In genomic region chr3:139939681-139940190, GRCh38 we compare ENCODE assay signal across 36 cellular contexts. TPM values are rescaled to one million over a fixed set of nuclear protein-coding genes. Genes with fewer than 3 reads are reported as not detected.
"Had no signal": no experiment of that assay in that cellular context is flagged by ENCODE, and none has a peak within 500 bp of the region (broad histone marks: within the 10 kb centered on the region; RNA-seq: fewer than 3 reads in every experiment).

No MANE protein-coding gene starts in this region.

- H3K27ac Mint-ChIP-seq: activated CD4-positive, alpha-beta memory T cell treated with anti-CD3 and anti-CD28 coated beads, Interleukin-2, amount 10 ng/mL, durations not matched to agents 7 days and 5 days; activated CD4-positive, alpha-beta T cell treated with anti-CD3 and anti-CD28 coated beads for 36 hours; activated CD4-positive, alpha-beta T cell treated with anti-CD3 and anti-CD28 coated beads, Interleukin-2, amount 10 ng/mL, durations not matched to agents 7 days and 5 days; activated CD8-positive, alpha-beta memory T cell treated with anti-CD3 and anti-CD28 coated beads, Interleukin-2, amount 10 ng/mL, durations not matched to agents 7 days and 5 days; activated CD8-positive, alpha-beta T cell treated with anti-CD3 and anti-CD28 coated beads, Interleukin-2, amount 10 ng/mL, durations not matched to agents 7 days and 5 days; activated naive CD4-positive, alpha-beta T cell treated with anti-CD3 and anti-CD28 coated beads, Interleukin-2, amount 10 ng/mL, durations not matched to agents 7 days and 5 days; activated naive CD4-positive, alpha-beta T cell treated with anti-CD3 and anti-CD28 coated beads, Interleukin-2, amount 50 U/mL, for 24 hours; activated naive CD8-positive, alpha-beta T cell; activated naive CD8-positive, alpha-beta T cell treated with anti-CD3 and anti-CD28 coated beads, Interleukin-2, amount 10 ng/mL, durations not matched to agents 7 days and 5 days; activated naive CD8-positive, alpha-beta T cell treated with anti-CD3 and anti-CD28 coated beads, Interleukin-2, amount 50 U/mL, for 24 hours; activated T-cell treated with anti-CD3 and anti-CD28 coated beads, Interleukin-2, amount 50 U/mL, for 24 hours; activated T-helper 2 cell treated with anti-CD3 and anti-CD28 coated beads, Interferon-gamma antibody, Interleukin-2, Interleukin-4, amounts not matched to agents 10 μg/mL and 5 μg/mL and 100 μg/mL, durations not matched to agents 14 hours and 24 hours and 36 hours; T-helper 1 cell treated with Interleukin-12 subunit alpha and Interleukin-12 subunit beta and Interleukin-4 antibody, amounts not matched to agents 30 μg/mL and 1 μg/mL, for 36 hours; T-helper 2 cell treated with Interferon-gamma antibody and Interleukin-4, amounts not matched to agents 5 μg/mL and 100 μg/mL, for 36 hours; WTC11 had no signal

- DNase-seq: activated CD4-positive, alpha-beta memory T cell treated with anti-CD3 and anti-CD28 coated beads, Interleukin-2, amount 10 ng/mL, durations not matched to agents 7 days and 5 days; activated CD4-positive, alpha-beta T cell treated with anti-CD3 and anti-CD28 coated beads for 1 hour; activated CD4-positive, alpha-beta T cell treated with anti-CD3 and anti-CD28 coated beads for 36 hours; activated CD4-positive, alpha-beta T cell treated with anti-CD3 and anti-CD28 coated beads for 48 hours; activated CD4-positive, alpha-beta T cell treated with anti-CD3 and anti-CD28 coated beads, Interleukin-2, amount 10 ng/mL, durations not matched to agents 7 days and 5 days; activated CD4-positive, alpha-beta T cell treated with anti-CD3 and anti-CD28 coated beads, Interleukin-2, amount 50 U/mL, for 48 hours; activated CD4-positive, CD25-positive, alpha-beta regulatory T cell; activated CD8-positive, alpha-beta memory T cell treated with anti-CD3 and anti-CD28 coated beads for 24 hours; activated CD8-positive, alpha-beta memory T cell treated with anti-CD3 and anti-CD28 coated beads, Interleukin-2, amount 10 ng/mL, durations not matched to agents 7 days and 5 days; activated CD8-positive, alpha-beta memory T cell treated with anti-CD3 and anti-CD28 coated beads, Interleukin-2, amount 50 U/mL, for 48 hours; activated CD8-positive, alpha-beta T cell treated with anti-CD3 and anti-CD28 coated beads, Interleukin-2, amount 10 ng/mL, durations not matched to agents 7 days and 5 days; activated effector memory CD4-positive, alpha-beta T cell treated with Interleukin-2 at 50 U/mL for 16 hours; activated gamma-delta T cell; activated naive CD4-positive, alpha-beta T cell treated with anti-CD3 and anti-CD28 coated beads, Interleukin-2, amount 10 ng/mL, durations not matched to agents 7 days and 5 days; activated naive CD4-positive, alpha-beta T cell treated with Interleukin-2 at 50 U/mL for 16 hours; activated naive CD8-positive, alpha-beta T cell treated with anti-CD3 and anti-CD28 coated beads, Interleukin-2, amount 10 ng/mL, durations not matched to agents 7 days and 5 days; activated naive CD8-positive, alpha-beta T cell treated with anti-CD3 and anti-CD28 coated beads, Interleukin-2, amount 50 U/mL, for 24 hours; activated T-cell treated with anti-CD3 and anti-CD28 coated beads, Interleukin-2, amount 50 U/mL, for 24 hours; activated T-cell treated with anti-CD3 and anti-CD28 coated beads, Interleukin-2, amount 50 U/mL, for 48 hours; amygdala; anterior cingulate cortex; brain microvascular endothelial cell; central memory CD4-positive, alpha-beta T cell; T-helper 1 cell; T-helper 2 cell; T-helper 9 cell; WERI-Rb-1 had no signal

- H3K36me3 Mint-ChIP-seq: activated CD8-positive, alpha-beta memory T cell treated with anti-CD3 and anti-CD28 coated beads, Interleukin-2, amount 10 ng/mL, durations not matched to agents 7 days and 5 days; activated naive CD4-positive, alpha-beta T cell treated with anti-CD3 and anti-CD28 coated beads, Interleukin-2, amount 10 ng/mL, durations not matched to agents 7 days and 5 days; activated naive CD4-positive, alpha-beta T cell treated with anti-CD3 and anti-CD28 coated beads, Interleukin-2, amount 50 U/mL, for 24 hours; activated naive CD8-positive, alpha-beta T cell; activated naive CD8-positive, alpha-beta T cell treated with anti-CD3 and anti-CD28 coated beads, Interleukin-2, amount 10 ng/mL, durations not matched to agents 7 days and 5 days; WTC11 had no signal

- H3K4me3 ChIP-seq: ascending aorta, breast epithelium had no signal

- H3K4me1 Mint-ChIP-seq: activated CD4-positive, alpha-beta memory T cell treated with anti-CD3 and anti-CD28 coated beads, Interleukin-2, amount 10 ng/mL, durations not matched to agents 7 days and 5 days; activated naive CD4-positive, alpha-beta T cell treated with anti-CD3 and anti-CD28 coated beads, Interleukin-2, amount 50 U/mL, for 24 hours; activated naive CD8-positive, alpha-beta T cell treated with anti-CD3 and anti-CD28 coated beads, Interleukin-2, amount 10 ng/mL, durations not matched to agents 7 days and 5 days had no signal

- H3K4me3 Mint-ChIP-seq: activated CD4-positive, alpha-beta memory T cell treated with anti-CD3 and anti-CD28 coated beads, Interleukin-2, amount 10 ng/mL, durations not matched to agents 7 days and 5 days; activated CD4-positive, alpha-beta T cell treated with anti-CD3 and anti-CD28 coated beads for 36 hours; activated CD4-positive, alpha-beta T cell treated with anti-CD3 and anti-CD28 coated beads, Interleukin-2, amount 10 ng/mL, durations not matched to agents 7 days and 5 days; activated CD8-positive, alpha-beta memory T cell treated with anti-CD3 and anti-CD28 coated beads, Interleukin-2, amount 10 ng/mL, durations not matched to agents 7 days and 5 days; activated CD8-positive, alpha-beta T cell treated with anti-CD3 and anti-CD28 coated beads, Interleukin-2, amount 10 ng/mL, durations not matched to agents 7 days and 5 days; activated naive CD4-positive, alpha-beta T cell treated with anti-CD3 and anti-CD28 coated beads, Interleukin-2, amount 10 ng/mL, durations not matched to agents 7 days and 5 days; activated naive CD4-positive, alpha-beta T cell treated with anti-CD3 and anti-CD28 coated beads, Interleukin-2, amount 50 U/mL, for 24 hours; activated naive CD8-positive, alpha-beta T cell; activated naive CD8-positive, alpha-beta T cell treated with anti-CD3 and anti-CD28 coated beads, Interleukin-2, amount 10 ng/mL, durations not matched to agents 7 days and 5 days; activated naive CD8-positive, alpha-beta T cell treated with anti-CD3 and anti-CD28 coated beads, Interleukin-2, amount 50 U/mL, for 24 hours; activated T-cell treated with anti-CD3 and anti-CD28 coated beads, Interleukin-2, amount 50 U/mL, for 24 hours; T-helper 1 cell treated with Interleukin-12 subunit alpha and Interleukin-12 subunit beta and Interleukin-4 antibody, amounts not matched to agents 30 μg/mL and 1 μg/mL, for 36 hours; T-helper 2 cell treated with Interferon-gamma antibody and Interleukin-4, amounts not matched to agents 5 μg/mL and 100 μg/mL, for 36 hours; WTC11 had no signal

- H3K27me3 ChIP-seq: ascending aorta, brain microvascular endothelial cell had no signal

- H3K9me3 Mint-ChIP-seq: activated CD4-positive, alpha-beta memory T cell treated with anti-CD3 and anti-CD28 coated beads, Interleukin-2, amount 10 ng/mL, durations not matched to agents 7 days and 5 days; activated CD4-positive, alpha-beta T cell treated with anti-CD3 and anti-CD28 coated beads, Interleukin-2, amount 10 ng/mL, durations not matched to agents 7 days and 5 days; activated naive CD4-positive, alpha-beta T cell treated with anti-CD3 and anti-CD28 coated beads, Interleukin-2, amount 10 ng/mL, durations not matched to agents 7 days and 5 days; activated naive CD4-positive, alpha-beta T cell treated with anti-CD3 and anti-CD28 coated beads, Interleukin-2, amount 50 U/mL, for 24 hours; activated naive CD8-positive, alpha-beta T cell treated with anti-CD3 and anti-CD28 coated beads, Interleukin-2, amount 10 ng/mL, durations not matched to agents 7 days and 5 days; activated naive CD8-positive, alpha-beta T cell treated with anti-CD3 and anti-CD28 coated beads, Interleukin-2, amount 50 U/mL, for 24 hours; activated T-cell treated with anti-CD3 and anti-CD28 coated beads, Interleukin-2, amount 50 U/mL, for 24 hours; activated T-helper 2 cell treated with anti-CD3 and anti-CD28 coated beads, Interferon-gamma antibody, Interleukin-2, Interleukin-4, amounts not matched to agents 10 μg/mL and 5 μg/mL and 100 μg/mL, durations not matched to agents 14 hours and 24 hours and 36 hours; T-helper 1 cell treated with Interleukin-12 subunit alpha and Interleukin-12 subunit beta and Interleukin-4 antibody, amounts not matched to agents 30 μg/mL and 1 μg/mL, for 36 hours; T-helper 2 cell treated with Interferon-gamma antibody and Interleukin-4, amounts not matched to agents 5 μg/mL and 100 μg/mL, for 36 hours; WTC11 had no signal

- ATAC-seq: activated CD4-positive, alpha-beta T cell treated with anti-CD3 and anti-CD28 coated beads for 36 hours; activated CD4-positive, CD25-positive, alpha-beta regulatory T cell treated with anti-CD3 and anti-CD28 coated beads, Interleukin-2, amount 50 U/mL, for 24 hours; activated CD8-positive, alpha-beta memory T cell treated with anti-CD3 and anti-CD28 coated beads, Interleukin-2, amount 10 ng/mL, durations not matched to agents 7 days and 5 days; activated CD8-positive, alpha-beta T cell treated with anti-CD3 and anti-CD28 coated beads, Interleukin-2, amount 10 ng/mL, durations not matched to agents 7 days and 5 days; activated naive CD8-positive, alpha-beta T cell treated with anti-CD3 and anti-CD28 coated beads, Interleukin-2, amount 50 U/mL, for 24 hours; WTC11 had no signal

- H3K36me3 ChIP-seq: ascending aorta, brain microvascular endothelial cell, breast epithelium, WERI-Rb-1 had no signal

- H3K27ac ChIP-seq: ascending aorta, brain microvascular endothelial cell, breast epithelium, WERI-Rb-1 had no signal

- H3K4me1 ChIP-seq: breast epithelium had no signal

- H3K9me3 ChIP-seq: ascending aorta, breast epithelium had no signal

RNA-seq across cellular contexts. Expression of gene CLSTN2, which starts 4.8 kb away (rescaled TPM):
- total RNA-seq: activated CD4-positive, alpha-beta memory T cell treated with anti-CD3 and anti-CD28 coated beads, Interleukin-2, amount 10 ng/mL, durations not matched to agents 7 days and 5 days; activated CD4-positive, alpha-beta T cell treated with anti-CD3 and anti-CD28 coated beads for 36 hours; activated CD4-positive, alpha-beta T cell treated with anti-CD3 and anti-CD28 coated beads, Interleukin-2, amount 10 ng/mL, durations not matched to agents 7 days and 5 days; activated CD8-positive, alpha-beta T cell treated with anti-CD3 and anti-CD28 coated beads, Interleukin-2, amount 10 ng/mL, durations not matched to agents 7 days and 5 days; activated naive CD8-positive, alpha-beta T cell treated with anti-CD3 and anti-CD28 coated beads, Interleukin-2, amount 10 ng/mL, durations not matched to agents 7 days and 5 days; activated T-helper 2 cell treated with anti-CD3 and anti-CD28 coated beads, Interferon-gamma antibody, Interleukin-2, Interleukin-4, amounts not matched to agents 10 μg/mL and 5 μg/mL and 100 μg/mL, durations not matched to agents 14 hours and 24 hours and 36 hours had no signal
